In genomic region chr2:27264753-27265535, GRCh38 we compare ENCODE assay signal across 1 cellular context.
TF ChIP-seq lines count a peak whose summit lies in the region.

No MANE protein-coding gene starts in this region.

TF ChIP-seq in HepG2, 621 proteins besides CTCF, POLR2A, EP300 and RAD21 (continued from another document and continues in another):
- TF ChIP-seq THAP7 (CRISPR knock-in tag; IDR thresholded peaks at IDR 0.05) (no peak; the same call in 1 of the 2 replicates), HIVEP1 (CRISPR knock-in tag; IDR thresholded peaks at IDR 0.05) (peak; percentile 93), ZNF740 (CRISPR knock-in tag; IDR thresholded peaks at IDR 0.05) (0 out of 2 replicates have a peak, but pooled peaks have one; percentile 55), HES4 (CRISPR knock-in tag; IDR thresholded peaks at IDR 0.05; ENCODE audit: borderline replicate concordance) (peak; percentile 85; the same call in 1 of the 2 replicates), PHF8 (CRISPR knock-in tag; IDR thresholded peaks at IDR 0.05) (0 out of 2 replicates have a peak, but pooled peaks have one; percentile 31), MAZ (IDR thresholded peaks at IDR 0.05; ENCODE audit: borderline replicate concordance, low read depth, low read length) (no peak), MAZ (CRISPR knock-in tag; IDR thresholded peaks at IDR 0.05; ENCODE audit: low read depth) (peak; percentile 91), ATF6 (CRISPR knock-in tag; conservative IDR thresholded peaks at IDR 0.05) (0 out of 2 replicates have a peak, but pooled peaks have one; percentile 75), ZFYVE20 (CRISPR knock-in tag; IDR thresholded peaks at IDR 0.05; ENCODE audit: borderline replicate concordance, low read depth) (0 out of 2 replicates have a peak, but pooled peaks have one; percentile 54), MAF1 (CRISPR knock-in tag; IDR thresholded peaks at IDR 0.05; ENCODE audit: borderline replicate concordance) (no peak), KDM1A (CRISPR knock-in tag; IDR thresholded peaks at IDR 0.05) (no peak), ZNF569 (CRISPR knock-in tag; IDR thresholded peaks at IDR 0.05; ENCODE audit: borderline replicate concordance) (no peak), ZNF362 (CRISPR knock-in tag; IDR thresholded peaks at IDR 0.05; ENCODE audit: borderline replicate concordance) (no peak), JUNB (CRISPR knock-in tag; IDR thresholded peaks at IDR 0.05; ENCODE audit: borderline replicate concordance) (no peak), ZNF264 (CRISPR knock-in tag; IDR thresholded peaks at IDR 0.05) (no peak), KLF6 (CRISPR knock-in tag; IDR thresholded peaks at IDR 0.05) (peak; percentile 86), BRF2 (CRISPR knock-in tag; IDR thresholded peaks at IDR 0.05) (peak; percentile 65; the same call in 1 of the 2 replicates), POGZ (CRISPR knock-in tag; IDR thresholded peaks at IDR 0.05) (peak; percentile 54; the same call in 1 of the 2 replicates), ELF4 (CRISPR knock-in tag; IDR thresholded peaks at IDR 0.05; ENCODE audit: borderline replicate concordance) (peak; percentile 57; the same call in 1 of the 2 replicates), ZNF589 (CRISPR knock-in tag; conservative IDR thresholded peaks at IDR 0.05) (0 out of 2 replicates have a peak, but pooled peaks have one; percentile 29), ZNF224 (CRISPR knock-in tag; IDR thresholded peaks at IDR 0.05) (0 out of 2 replicates have a peak, but pooled peaks have one; percentile 38), ZNF639 (CRISPR knock-in tag; conservative IDR thresholded peaks at IDR 0.05) (peak; percentile 75; the same call in 1 of the 2 replicates), RAD51 (IDR thresholded peaks at IDR 0.05; ENCODE audit: borderline replicate concordance) (no peak), KLF15 (CRISPR knock-in tag; IDR thresholded peaks at IDR 0.05; ENCODE audit: borderline replicate concordance) (no peak), IKZF1 (IDR thresholded peaks at IDR 0.05) (no peak), ZBTB37 (CRISPR knock-in tag; IDR thresholded peaks at IDR 0.05) (no peak), ZNF749 (CRISPR knock-in tag; IDR thresholded peaks at IDR 0.05; ENCODE audit: borderline replicate concordance) (0 out of 2 replicates have a peak, but pooled peaks have one; percentile 41), ZBTB40 (IDR thresholded peaks at IDR 0.05) (no peak), ZBTB40 (CRISPR knock-in tag; IDR thresholded peaks at IDR 0.05) (peak; percentile 87; the same call in 1 of the 2 replicates), ZNF121 (CRISPR knock-in tag; IDR thresholded peaks at IDR 0.05) (peak; percentile 76), TCF7 (IDR thresholded peaks at IDR 0.05; ENCODE audit: low read depth) (no peak), ARID3A (IDR thresholded peaks at IDR 0.05; ENCODE audit: low read depth, low read length) (no peak), SOX13 (IDR thresholded peaks at IDR 0.05) (no peak; the same call in 1 of the 2 replicates), SOX13 (CRISPR knock-in tag; conservative IDR thresholded peaks at IDR 0.05 in 1 of 2, IDR thresholded peaks at IDR 0.05 in 1 of 2) (peak in 1 of 2 experiments; percentile 61; a peak in 1 of 4 replicates), MTF1 (CRISPR knock-in tag; IDR thresholded peaks at IDR 0.05) (no peak; the same call in 1 of the 2 replicates), POGK (CRISPR knock-in tag; conservative IDR thresholded peaks at IDR 0.05) (peak; percentile 83; the same call in 1 of the 2 replicates), ZNF678 (CRISPR knock-in tag; IDR thresholded peaks at IDR 0.05) (no peak), NR3C1 (CRISPR knock-in tag; IDR thresholded peaks at IDR 0.05) (no peak), U2AF2 (IDR thresholded peaks at IDR 0.05; ENCODE audit: low read depth, low read length) (no peak)
